In the genomic region with DNA sequence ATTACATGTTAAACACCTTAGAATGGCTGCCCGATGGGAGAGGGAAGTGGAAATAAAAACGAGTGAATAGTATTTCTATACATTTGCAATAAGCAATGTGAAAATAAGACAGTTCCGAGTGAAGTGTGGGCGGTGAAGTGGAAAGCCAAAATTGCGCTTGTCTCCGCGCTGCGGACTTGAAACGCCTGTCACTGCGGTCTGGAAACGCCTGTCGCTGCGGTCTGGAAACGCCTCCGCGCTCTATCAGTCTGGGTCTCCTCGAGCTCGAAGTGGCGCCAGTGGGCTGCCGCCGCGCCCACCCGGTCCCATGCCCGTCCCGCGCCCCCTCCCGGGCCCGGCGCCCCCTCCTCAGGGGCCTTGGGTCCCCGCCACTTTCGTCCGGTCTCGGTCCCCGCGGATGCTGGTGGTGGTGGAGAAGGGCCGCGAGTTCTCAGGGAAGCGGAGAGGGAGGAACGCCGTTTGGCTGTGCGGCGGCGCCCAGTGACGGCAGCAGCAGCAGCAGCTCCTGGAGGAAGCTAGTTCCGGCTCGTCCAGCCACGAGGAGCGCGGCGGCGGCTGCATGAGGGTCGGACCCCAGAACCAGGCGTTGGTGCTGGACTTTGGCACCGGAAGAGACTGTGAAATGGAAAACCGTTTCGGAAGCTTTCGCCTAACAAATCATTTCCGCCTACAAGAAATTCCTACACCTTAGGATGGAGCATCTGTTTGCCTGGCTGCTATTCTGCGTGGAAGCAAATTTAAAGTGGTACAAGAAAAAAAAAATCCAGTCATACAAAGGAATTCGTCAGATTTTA, we compare ENCODE assay signal across 8 cellular contexts. TPM values are rescaled to one million over a fixed set of nuclear protein-coding genes. Genes with fewer than 3 reads are reported as not detected.
DNase-seq lines count a peak whose midpoint lies in the region; ATAC-seq and TF ChIP-seq lines count a peak whose summit lies in the region.

No MANE protein-coding gene starts in this region.

- peaks cover 39% of the 10 kb centered on the region for H3K27me3 Mint-ChIP-seq in mesothelial cell of epicardium (ENCODE audit: low read depth)

- H3K36me3 Mint-ChIP-seq in mesothelial cell of epicardium = peaks cover 11% of the 10 kb centered on the region

- peaks cover 23% of the 10 kb centered on the region for H3K4me1 Mint-ChIP-seq in mesothelial cell of epicardium

- peak overlapping the region; percentile 85 for H3K27ac Mint-ChIP-seq in mesothelial cell of epicardium

- peak overlapping the region; percentile 75 for H3K4me3 Mint-ChIP-seq in mesothelial cell of epicardium

- H3K4me3 ChIP-seq in GM08714 (ENCODE audit: low read length) = peak overlapping the region; percentile 47
- peak overlapping the region; percentile 63 for H3K4me3 ChIP-seq in epithelial cell of esophagus (ENCODE audit: low read length)

- peaks cover 7% of the 10 kb centered on the region for H3K9me3 Mint-ChIP-seq in mesothelial cell of epicardium

- TF ChIP-seq CTCF in epithelial cell of esophagus (IDR thresholded peaks at IDR 0.05; ENCODE audit: insufficient read depth, low read depth, low read length, missing control alignments) = no peak
- TF ChIP-seq CTCF in mesothelial cell of epicardium (IDR thresholded peaks at IDR 0.05; ENCODE audit: unreplicated experiment) = peak; percentile 16

- no peak for ATAC-seq in HG02870 (IDR thresholded peaks at IDR 0.05; ENCODE audit: unreplicated experiment)

- DNase-seq in HT1080 (ENCODE audit: low read depth) (peak; percentile 38), NOMO-1 treated with dmso at 0.1 percent for 144 hours (lab: John Stamatoyannopoulos, UW; ENCODE audit: unreplicated experiment) (peak; percentile 41), activated T-cell treated with anti-CD3 and anti-CD28 coated beads for 1 hour (ENCODE audit: low read depth) (peak; percentile 27), epithelial cell of esophagus (ENCODE audit: low read depth) (peak; percentile 76), mesothelial cell of epicardium (ENCODE audit: low spot score in 2 of 2, unreplicated experiment in 2 of 2) (peak; percentile 39 to 74)
- DNase-seq in stimulated activated CD8-positive, alpha-beta memory T cell treated with anti-CD3 and anti-CD28 coated beads, Interleukin-15, amount 100 ng/mL, for 48 hours (ENCODE audit: low read depth in 2 of 2) = peak; percentile 61 to 72

RNA-seq across cellular contexts. Expression of gene NCR3LG1, which starts 1.8 kb away (rescaled TPM):
- 0.27 and 0.53 TPM in 2 replicates for total RNA-seq in HT1080 (2014; rRNA removed; shearing (Covaris generic))
- polyA plus RNA-seq in HT1080 (2015; cell fraction: cytosol; rRNA removed) = 0.58 and 0.78 TPM in 2 replicates
- polyA plus RNA-seq in HT1080 (2015; cell fraction: nucleus; rRNA removed) = 2.2 and 2.6 TPM in 2 replicates
- total RNA-seq in mesothelial cell of epicardium = 4.8 to 5.6 TPM (median 4.9 TPM) in 3 replicates

RNA-seq across cellular contexts. Expression of gene KCNJ11, which starts 35.0 kb away (rescaled TPM):
- total RNA-seq in HT1080 (2014; rRNA removed; shearing (Covaris generic)) = 0.33 and 0.82 TPM in 2 replicates
- polyA plus RNA-seq in HT1080 (2015; cell fraction: cytosol; rRNA removed) = 0.36 and 0.43 TPM in 2 replicates
- polyA plus RNA-seq in HT1080 (2015; cell fraction: nucleus; rRNA removed) = 0.33 and 0.48 TPM in 2 replicates
- 2.0 to 3.0 TPM (median 2.1 TPM) in 3 replicates for total RNA-seq in mesothelial cell of epicardium
